Comparison of ENCODE assay signal across 16 cellular contexts in the genomic region with DNA sequence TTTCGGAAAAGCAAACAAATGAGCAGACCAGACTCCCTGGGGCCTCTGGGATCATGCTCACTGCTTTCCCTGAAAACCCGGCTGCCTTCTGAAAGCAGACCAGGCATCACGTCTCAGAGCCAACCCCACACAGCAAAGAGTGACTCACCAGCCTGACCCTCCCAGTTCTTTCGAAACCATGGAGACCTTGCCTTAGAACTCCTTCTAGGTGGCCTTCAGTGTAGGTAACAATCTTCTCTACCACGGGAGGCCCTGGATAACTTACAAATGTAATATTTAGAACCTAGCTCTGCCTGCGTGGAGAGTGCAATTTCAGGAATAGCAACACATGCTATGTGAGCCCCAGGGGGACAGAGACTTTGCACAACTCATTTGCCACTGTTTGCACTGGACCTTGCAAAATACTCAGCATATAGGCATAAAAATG.
DNase-seq lines count a peak whose midpoint lies in the region; ATAC-seq and TF ChIP-seq lines count a peak whose summit lies in the region.
"Had no signal": no experiment of that assay in that cellular context is flagged by ENCODE, and none has a peak within 500 bp of the region (broad histone marks: within the 10 kb centered on the region; RNA-seq: fewer than 3 reads in every experiment).

No MANE protein-coding gene starts in this region.

- no peaks in the 10 kb centered on the region for H3K9me3 Mint-ChIP-seq in activated T-helper 2 cell treated with anti-CD3 and anti-CD28 coated beads, Interferon-gamma antibody, Interleukin-2, Interleukin-4, amounts not matched to agents 10 μg/mL and 5 μg/mL and 100 μg/mL, durations not matched to agents 14 hours and 24 hours and 36 hours

- H3K4me1 Mint-ChIP-seq in activated T-helper 2 cell treated with anti-CD3 and anti-CD28 coated beads, Interferon-gamma antibody, Interleukin-2, Interleukin-4, amounts not matched to agents 10 μg/mL and 5 μg/mL and 100 μg/mL, durations not matched to agents 14 hours and 24 hours and 36 hours (ENCODE audit: low read depth): no peaks in the 10 kb centered on the region

- peaks cover 5% of the 10 kb centered on the region for H3K27me3 Mint-ChIP-seq in activated T-helper 2 cell treated with anti-CD3 and anti-CD28 coated beads, Interferon-gamma antibody, Interleukin-2, Interleukin-4, amounts not matched to agents 10 μg/mL and 5 μg/mL and 100 μg/mL, durations not matched to agents 14 hours and 24 hours and 36 hours (ENCODE audit: low read depth)

- ATAC-seq in HG03095 (IDR thresholded peaks at IDR 0.05; ENCODE audit: unreplicated experiment) (no peak), GM19467 (IDR thresholded peaks at IDR 0.05; ENCODE audit: unreplicated experiment) (no peak)

- no peak overlapping the region for H3K4me2 ChIP-seq in osteoblast (ENCODE audit: insufficient read depth, low read length)

- H3K4me3 Mint-ChIP-seq in activated T-helper 2 cell treated with anti-CD3 and anti-CD28 coated beads, Interferon-gamma antibody, Interleukin-2, Interleukin-4, amounts not matched to agents 10 μg/mL and 5 μg/mL and 100 μg/mL, durations not matched to agents 14 hours and 24 hours and 36 hours (ENCODE audit: low read depth): no peak overlapping the region

- H3K9me3 ChIP-seq in osteoblast (ENCODE audit: low read depth, low read length): no peaks in the 10 kb centered on the region
- H3K9me3 ChIP-seq: SJCRH30 had no signal

- intact Hi-C loops in activated T-helper 2 cell treated with anti-CD3 and anti-CD28 coated beads, Interferon-gamma antibody, Interleukin-2, Interleukin-4, amounts not matched to agents 10 μg/mL and 5 μg/mL and 100 μg/mL, durations not matched to agents 14 hours and 24 hours and 36 hours (cut with micrococcal nuclease): no loop called here

- H3K27me3 ChIP-seq in osteoblast (ENCODE audit: insufficient read depth, low read length): peaks cover 31% of the 10 kb centered on the region

- H3K79me2 ChIP-seq in osteoblast (ENCODE audit: insufficient read depth, low read length): no peaks in the 10 kb centered on the region

- no peak overlapping the region for H3K27ac ChIP-seq in osteoblast (ENCODE audit: low read depth, low read length)
- H3K27ac ChIP-seq: SJCRH30 had no signal

- no peak overlapping the region for H3K27ac Mint-ChIP-seq in activated T-helper 2 cell treated with anti-CD3 and anti-CD28 coated beads, Interferon-gamma antibody, Interleukin-2, Interleukin-4, amounts not matched to agents 10 μg/mL and 5 μg/mL and 100 μg/mL, durations not matched to agents 14 hours and 24 hours and 36 hours

- TF ChIP-seq CTCF in epithelial cell of esophagus (IDR thresholded peaks at IDR 0.05; ENCODE audit: insufficient read depth, low read depth, low read length, missing control alignments): no peak
- no peak for TF ChIP-seq CTCF in osteoblast (IDR thresholded peaks at IDR 0.05; ENCODE audit: extremely low read depth, low read depth, low read length)

- no peak overlapping the region for H3K4me3 ChIP-seq in epithelial cell of esophagus (ENCODE audit: low read length)
- no peak overlapping the region for H3K4me3 ChIP-seq in osteoblast (ENCODE audit: insufficient read depth, low read length)
- H3K4me3 ChIP-seq: SJCRH30 had no signal

- no peak overlapping the region for H2AFZ ChIP-seq in osteoblast (ENCODE audit: low read length)

- no peaks in the 10 kb centered on the region for H3K36me3 ChIP-seq in osteoblast (ENCODE audit: insufficient read depth, low read length)
- H3K36me3 ChIP-seq: SJCRH30 had no signal

- no peaks in the 10 kb centered on the region for H4K20me1 ChIP-seq in osteoblast (ENCODE audit: insufficient read depth, low read length)

- H3K4me1 ChIP-seq in osteoblast (ENCODE audit: insufficient read depth, low read length): no peaks in the 10 kb centered on the region
- H3K4me1 ChIP-seq: SJCRH30 had no signal

- no peaks in the 10 kb centered on the region for H3K36me3 Mint-ChIP-seq in activated T-helper 2 cell treated with anti-CD3 and anti-CD28 coated beads, Interferon-gamma antibody, Interleukin-2, Interleukin-4, amounts not matched to agents 10 μg/mL and 5 μg/mL and 100 μg/mL, durations not matched to agents 14 hours and 24 hours and 36 hours (ENCODE audit: low read depth)

- DNase-seq in H4 (ENCODE audit: low spot score) (peak; percentile 77), NCI-H226 (peak; percentile 59), epithelial cell of esophagus (ENCODE audit: low read depth) (peak; percentile 89), osteoblast (ENCODE audit: insufficient read length, low spot score, missing footprints) (peak; percentile 60), retina (no peak)
- no peak for DNase-seq in activated T-helper 2 cell treated with anti-CD3 and anti-CD28 coated beads, Interferon-gamma antibody, Interleukin-2, Interleukin-4, amounts not matched to agents 10 μg/mL and 5 μg/mL and 100 μg/mL, durations not matched to agents 14 hours and 24 hours and 36 hours (ENCODE audit: low spot score)
- DNase-seq: activated CD4-positive, alpha-beta T cell treated with anti-CD3 and anti-CD28 coated beads for 1 hour; activated gamma-delta T cell treated with Interleukin-2 at 50 U/mL for 16 hours; effector CD8-positive, alpha-beta T cell; GDM1; GOT3; NCI-H1436 treated with DMSO at 0.1 percent for 48 hours; stimulated activated CD4-positive, alpha-beta T cell treated with anti-CD3 and anti-CD28 coated beads, Interleukin-1b, Interleukin-23, amount 100 ng/mL, for 48 hours had no signal

Comparison
In these comparisons a context has a peak if more than half of its experiments do, and no peak if none do; other contexts are left out.
1. DNase-seq: peak in H4 (single experiment), NCI-H226 (single experiment), epithelial cell of esophagus (single experiment) and osteoblast (single experiment); none in activated T-helper 2 cell treated with anti-CD3 and anti-CD28 coated beads, Interferon-gamma antibody, Interleukin-2, Interleukin-4, amounts not matched to agents 10 μg/mL and 5 μg/mL and 100 μg/mL, durations not matched to agents 14 hours and 24 hours and 36 hours (single experiment) and retina (single experiment).